28 cellular contexts compared by ENCODE assay signal in the genomic region with DNA sequence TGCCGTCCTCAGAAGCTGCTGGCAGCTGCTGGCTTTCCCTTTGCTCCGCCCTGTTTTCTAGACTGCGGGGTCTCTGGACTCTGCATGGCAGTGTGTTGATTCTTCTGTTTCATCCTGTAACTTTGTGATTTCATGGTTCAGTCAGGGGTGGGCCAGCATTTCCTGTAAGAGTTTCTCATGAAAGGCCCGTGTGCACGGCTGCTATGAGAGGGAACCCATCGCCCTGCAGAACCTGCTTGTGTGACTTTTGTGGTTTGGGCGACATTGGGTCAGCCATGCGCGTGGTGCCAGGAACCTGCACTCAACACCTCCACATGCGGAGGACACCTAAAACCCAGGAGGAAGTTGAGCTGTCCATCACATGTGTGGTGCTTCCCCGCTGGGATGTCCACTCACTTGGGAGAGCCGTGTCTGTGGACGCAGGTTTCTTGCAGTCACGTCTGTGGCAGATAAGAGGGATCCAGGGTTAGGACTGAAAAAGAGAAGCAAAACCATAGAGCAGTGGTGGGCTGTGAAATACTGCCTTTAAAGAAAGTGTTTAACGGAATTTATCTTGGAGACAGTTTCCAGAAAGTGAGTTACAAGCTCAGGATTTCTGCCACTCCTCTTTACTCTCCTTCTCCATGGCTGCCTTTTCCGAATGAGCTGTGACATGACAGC.
DNase-seq lines count a peak whose midpoint lies in the region; ATAC-seq and TF ChIP-seq lines count a peak whose summit lies in the region.
"Had no signal": no experiment of that assay in that cellular context is flagged by ENCODE, and none has a peak within 500 bp of the region (broad histone marks: within the 10 kb centered on the region; RNA-seq: fewer than 3 reads in every experiment).

No MANE protein-coding gene starts in this region.

- no peak overlapping the region for H3K27ac Mint-ChIP-seq in activated naive CD8-positive, alpha-beta T cell treated with anti-CD3 and anti-CD28 coated beads, Interleukin-2, amount 50 U/mL, for 24 hours
- H3K27ac Mint-ChIP-seq in activated naive CD8-positive, alpha-beta T cell treated with anti-CD3 and anti-CD28 coated beads for 36 hours, result no peak overlapping the region
- H3K27ac Mint-ChIP-seq in stimulated activated memory B cell treated with anti-CD40 and anti-IgM and Interleukin-4, amounts not matched to agents 10 μg/mL and 1 μg/mL and 100 μg/mL, for 72 hours, result peak overlapping the region; percentile 57
- no peak overlapping the region for H3K27ac Mint-ChIP-seq in activated naive CD4-positive, alpha-beta T cell treated with anti-CD3 and anti-CD28 coated beads, Interleukin-2, amount 50 U/mL, for 72 hours
- H3K27ac Mint-ChIP-seq: activated CD4-positive, alpha-beta T cell treated with anti-CD3 and anti-CD28 coated beads, Interleukin-2, amount 10 ng/mL, durations not matched to agents 7 days and 5 days; activated naive CD4-positive, alpha-beta T cell treated with anti-CD3 and anti-CD28 coated beads, Interleukin-2, amount 50 U/mL, for 24 hours had no signal

- intact Hi-C loops in mucosa of descending colon (cut with DNase I, micrococcal nuclease), result no loop called here

- no peaks in the 10 kb centered on the region for H3K27me3 ChIP-seq in Peyer's patch
- H3K27me3 ChIP-seq: colonic mucosa, ovary, upper lobe of left lung had no signal

- ATAC-seq in activated naive CD8-positive, alpha-beta T cell treated with anti-CD3 and anti-CD28 coated beads, Interleukin-2, amount 50 U/mL, for 24 hours, result peak; percentile 19
- ATAC-seq in mucosa of descending colon, result peak; percentile 30
- ATAC-seq in stimulated activated memory B cell treated with anti-CD40 and anti-IgM and Interleukin-4, amounts not matched to agents 10 μg/mL and 1 μg/mL and 100 μg/mL, for 72 hours, result peak; percentile 82
- no peak for ATAC-seq in activated naive CD4-positive, alpha-beta T cell treated with anti-CD3 and anti-CD28 coated beads, Interleukin-2, amount 50 U/mL, for 72 hours
- no peak for ATAC-seq in HG03025 (IDR thresholded peaks at IDR 0.05; ENCODE audit: low FRiP score, unreplicated experiment)
- ATAC-seq: A549, heart left ventricle, HepG2 had no signal

- H3K9me3 Mint-ChIP-seq in activated naive CD8-positive, alpha-beta T cell treated with anti-CD3 and anti-CD28 coated beads, Interleukin-2, amount 50 U/mL, for 24 hours, result no peaks in the 10 kb centered on the region
- no peaks in the 10 kb centered on the region for H3K9me3 Mint-ChIP-seq in activated naive CD8-positive, alpha-beta T cell treated with anti-CD3 and anti-CD28 coated beads for 36 hours
- peaks cover 3% of the 10 kb centered on the region for H3K9me3 Mint-ChIP-seq in stimulated activated memory B cell treated with anti-CD40 and anti-IgM and Interleukin-4, amounts not matched to agents 10 μg/mL and 1 μg/mL and 100 μg/mL, for 72 hours
- H3K9me3 Mint-ChIP-seq in activated naive CD4-positive, alpha-beta T cell treated with anti-CD3 and anti-CD28 coated beads, Interleukin-2, amount 50 U/mL, for 72 hours, result no peaks in the 10 kb centered on the region
- H3K9me3 Mint-ChIP-seq: activated CD4-positive, alpha-beta T cell treated with anti-CD3 and anti-CD28 coated beads, Interleukin-2, amount 10 ng/mL, durations not matched to agents 7 days and 5 days; activated naive CD4-positive, alpha-beta T cell treated with anti-CD3 and anti-CD28 coated beads, Interleukin-2, amount 50 U/mL, for 24 hours had no signal

- no peak overlapping the region for H3K4me3 Mint-ChIP-seq in activated naive CD8-positive, alpha-beta T cell treated with anti-CD3 and anti-CD28 coated beads, Interleukin-2, amount 50 U/mL, for 24 hours
- no peak overlapping the region for H3K4me3 Mint-ChIP-seq in activated naive CD8-positive, alpha-beta T cell treated with anti-CD3 and anti-CD28 coated beads for 36 hours
- H3K4me3 Mint-ChIP-seq in stimulated activated memory B cell treated with anti-CD40 and anti-IgM and Interleukin-4, amounts not matched to agents 10 μg/mL and 1 μg/mL and 100 μg/mL, for 72 hours, result peak overlapping the region; percentile 67
- H3K4me3 Mint-ChIP-seq: activated CD4-positive, alpha-beta T cell treated with anti-CD3 and anti-CD28 coated beads, Interleukin-2, amount 10 ng/mL, durations not matched to agents 7 days and 5 days; activated naive CD4-positive, alpha-beta T cell treated with anti-CD3 and anti-CD28 coated beads, Interleukin-2, amount 50 U/mL, for 24 hours had no signal

- peaks cover 28% of the 10 kb centered on the region for H3K27me3 Mint-ChIP-seq in activated naive CD8-positive, alpha-beta T cell treated with anti-CD3 and anti-CD28 coated beads, Interleukin-2, amount 50 U/mL, for 24 hours
- peaks cover 47% of the 10 kb centered on the region for H3K27me3 Mint-ChIP-seq in activated naive CD8-positive, alpha-beta T cell treated with anti-CD3 and anti-CD28 coated beads for 36 hours
- H3K27me3 Mint-ChIP-seq in stimulated activated memory B cell treated with anti-CD40 and anti-IgM and Interleukin-4, amounts not matched to agents 10 μg/mL and 1 μg/mL and 100 μg/mL, for 72 hours, result no peaks in the 10 kb centered on the region

- peak overlapping the region in 1 of 4 donors; percentile 51 for H3K27ac ChIP-seq in Peyer's patch
- no peak overlapping the region for H3K27ac ChIP-seq in RWPE1
- H3K27ac ChIP-seq: A549, colonic mucosa, heart left ventricle, ovary, skin epidermis, upper lobe of left lung had no signal

- DNase-seq in activated naive CD8-positive, alpha-beta T cell treated with anti-CD3 and anti-CD28 coated beads, Interleukin-2, amount 50 U/mL, for 24 hours, result no peak
- DNase-seq in activated naive CD8-positive, alpha-beta T cell treated with anti-CD3 and anti-CD28 coated beads for 36 hours, result no peak
- DNase-seq in Peyer's patch, result peak in 2 of 3 donors; percentile 55 to 60
- no peak for DNase-seq in mucosa of descending colon
- DNase-seq in activated naive CD4-positive, alpha-beta T cell treated with anti-CD3 and anti-CD28 coated beads, Interleukin-2, amount 50 U/mL, for 72 hours (ENCODE audit: low spot score in 2 of 2), result no peak
- DNase-seq in RWPE1 (ENCODE audit: low spot score), result no peak
- DNase-seq: activated CD4-positive, alpha-beta T cell treated with anti-CD3 and anti-CD28 coated beads, Interleukin-2, amount 10 ng/mL, durations not matched to agents 7 days and 5 days; AML-193; aorta; colonic mucosa; effector memory CD4-positive, alpha-beta T cell; foreskin fibroblast; GF-D8; heart left ventricle; Kasumi-1; NCI-H510A treated with DMSO at 0.1 percent for 48 hours; ovary; SHP77 treated with DMSO at 0.1 percent for 48 hours; stimulated activated CD4-positive, alpha-beta T cell treated with anti-CD3 and anti-CD28 coated beads, Interleukin-1b, Interleukin-23, amount 100 ng/mL, for 48 hours; stimulated activated CD8-positive, alpha-beta memory T cell treated with anti-CD3 and anti-CD28 coated beads, Interleukin-4, amount 100 ng/mL, for 48 hours; T-helper 9 cell; upper lobe of left lung had no signal

- H3K36me3 ChIP-seq in Peyer's patch, result no peaks in the 10 kb centered on the region
- H3K36me3 ChIP-seq in mucosa of descending colon (ENCODE audit: low read depth), result no peaks in the 10 kb centered on the region
- H3K36me3 ChIP-seq: colonic mucosa, heart left ventricle, ovary, upper lobe of left lung had no signal

- peaks cover 39% of the 10 kb centered on the region for H3K4me1 Mint-ChIP-seq in activated naive CD8-positive, alpha-beta T cell treated with anti-CD3 and anti-CD28 coated beads, Interleukin-2, amount 50 U/mL, for 24 hours
- peaks cover 13% of the 10 kb centered on the region for H3K4me1 Mint-ChIP-seq in activated naive CD8-positive, alpha-beta T cell treated with anti-CD3 and anti-CD28 coated beads for 36 hours
- H3K4me1 Mint-ChIP-seq in stimulated activated memory B cell treated with anti-CD40 and anti-IgM and Interleukin-4, amounts not matched to agents 10 μg/mL and 1 μg/mL and 100 μg/mL, for 72 hours, result peaks cover 65% of the 10 kb centered on the region

- CTCF ChIA-PET in RWPE1 (lab: Yijun Ruan, JAX), result interaction anchor here (0.7 kb wide), 1 partner anchor 181 kb away, joined by 3 read pairs; no protein-coding TSS in a partner anchor

- POLR2A ChIA-PET in RWPE1 (lab: Yijun Ruan, JAX; ENCODE audit: low non-redundant PET), result no interaction called here

- H3K4me1 ChIP-seq in Peyer's patch, result no peaks in the 10 kb centered on the region
- no peaks in the 10 kb centered on the region for H3K4me1 ChIP-seq in mucosa of descending colon (ENCODE audit: low read depth)
- H3K4me1 ChIP-seq: A549, colonic mucosa, heart left ventricle, upper lobe of left lung had no signal

- no peak for TF ChIP-seq POLR2A in Peyer's patch (IDR thresholded peaks at IDR 0.05)

- H3K9me3 ChIP-seq in Peyer's patch (no peaks in the 10 kb centered on the region), mucosa of descending colon (no peaks in the 10 kb centered on the region)
- H3K9me3 ChIP-seq: A549, colonic mucosa, heart left ventricle, ovary, upper lobe of left lung had no signal

- TF ChIP-seq CTCF in Peyer's patch (IDR thresholded peaks at IDR 0.05) (no peak), mucosa of descending colon (IDR thresholded peaks at IDR 0.05) (no peak), RWPE1 (conservative IDR thresholded peaks at IDR 0.05; ENCODE audit: low read depth) (no peak)

- no peaks in the 10 kb centered on the region for H3K36me3 Mint-ChIP-seq in activated naive CD8-positive, alpha-beta T cell treated with anti-CD3 and anti-CD28 coated beads, Interleukin-2, amount 50 U/mL, for 24 hours (ENCODE audit: low read depth)
- H3K36me3 Mint-ChIP-seq in activated naive CD8-positive, alpha-beta T cell treated with anti-CD3 and anti-CD28 coated beads for 36 hours, result no peaks in the 10 kb centered on the region
- H3K36me3 Mint-ChIP-seq in stimulated activated memory B cell treated with anti-CD40 and anti-IgM and Interleukin-4, amounts not matched to agents 10 μg/mL and 1 μg/mL and 100 μg/mL, for 72 hours, result no peaks in the 10 kb centered on the region
- no peaks in the 10 kb centered on the region for H3K36me3 Mint-ChIP-seq in activated naive CD4-positive, alpha-beta T cell treated with anti-CD3 and anti-CD28 coated beads, Interleukin-2, amount 50 U/mL, for 72 hours
- H3K36me3 Mint-ChIP-seq: activated naive CD4-positive, alpha-beta T cell treated with anti-CD3 and anti-CD28 coated beads, Interleukin-2, amount 50 U/mL, for 24 hours had no signal

- no peak overlapping the region for H3K4me3 ChIP-seq in Peyer's patch
- H3K4me3 ChIP-seq in mucosa of descending colon, result no peak overlapping the region
- H3K4me3 ChIP-seq: A549, colonic mucosa, heart left ventricle, ovary, skin epidermis, upper lobe of left lung had no signal

Comparison
In these comparisons a context has a peak if more than half of its experiments do, and no peak if none do; other contexts are left out.
1. ATAC-seq: peak in activated naive CD8-positive, alpha-beta T cell treated with anti-CD3 and anti-CD28 coated beads, Interleukin-2, amount 50 U/mL, for 24 hours (single experiment), mucosa of descending colon (single experiment) and stimulated activated memory B cell treated with anti-CD40 and anti-IgM and Interleukin-4, amounts not matched to agents 10 μg/mL and 1 μg/mL and 100 μg/mL, for 72 hours (single experiment); none in activated naive CD4-positive, alpha-beta T cell treated with anti-CD3 and anti-CD28 coated beads, Interleukin-2, amount 50 U/mL, for 72 hours (0 of 2) and HG03025 (single experiment).
2. DNase-seq: peak in Peyer's patch (2 of 3); none in activated naive CD8-positive, alpha-beta T cell treated with anti-CD3 and anti-CD28 coated beads, Interleukin-2, amount 50 U/mL, for 24 hours (single experiment), activated naive CD8-positive, alpha-beta T cell treated with anti-CD3 and anti-CD28 coated beads for 36 hours (single experiment), mucosa of descending colon (0 of 3), activated naive CD4-positive, alpha-beta T cell treated with anti-CD3 and anti-CD28 coated beads, Interleukin-2, amount 50 U/mL, for 72 hours (0 of 2) and RWPE1 (single experiment).